Comparison of ENCODE assay signal across 8 cellular contexts in genomic region chr5:141475625-141476131, GRCh38. TPM values are rescaled to one million over a fixed set of nuclear protein-coding genes. Genes with fewer than 3 reads are reported as not detected.
DNase-seq lines count a peak whose midpoint lies in the region; ATAC-seq, FAIRE-seq and TF ChIP-seq lines count a peak whose summit lies in the region.

PCDHGC3 (plus strand) TSS chr5:141475966; CDS start chr5:141476117, 151 bp downstream.

- WGBS in pancreas, 2 donors, result 0% methylated on average over 28 of the region's 28 CpGs

- peak; percentile 87 for FAIRE-seq in pancreas (lab: Jason Lieb, UNC)

- intact Hi-C loops in Panc1 (cut with micrococcal nuclease; ENCODE audit: unreplicated experiment) (loop anchor here (2.0 kb wide), 1 partner anchor 49 kb away; no protein-coding TSS in a partner anchor), left ventricle myocardium inferior (cut with micrococcal nuclease) (no loop called here), pancreas (cut with DNase I) (no loop called here)

- DNase-seq in ELR (ENCODE audit: low read depth) (peak; percentile 97), HuH-7.5 (ENCODE audit: low spot score) (peak; percentile 93), Panc1 (ENCODE audit: low read depth, low spot score) (peak; percentile 74), left ventricle myocardium inferior (peak; percentile 92), pancreas (peak; percentile 85 to 94 (median 90)), NCI-H187 (lab: John Stamatoyannopoulos, UW) (no peak)

- H3K27ac ChIP-seq in Panc1 (ENCODE audit: low read length), result peak within 1 kb of the TSS; percentile 89
- H3K27ac ChIP-seq in angular gyrus (ENCODE audit: low read depth, low read length), result peak within 1 kb of the TSS; percentile 82
- H3K27ac ChIP-seq in left ventricle myocardium inferior (replicated peaks), result peak within 1 kb of the TSS; percentile 91
- H3K27ac ChIP-seq in pancreas, result peak within 1 kb of the TSS in 3 of 4 donors; percentile 69 to 85 (median 83)

- POLR2A ChIA-PET in Panc1 (lab: Charles Lee), result interaction anchor here (1.2 kb wide), 1 partner anchor 17 kb away, joined by 4 read pairs; no protein-coding TSS in a partner anchor

- no TSS peak for BruUV-seq in Panc1 (replicated peaks; lab: Mats Ljungman, UMichigan)

- TF ChIP-seq CTCF in Panc1 (IDR thresholded peaks at IDR 0.05), result peak; percentile 65
- peak; percentile 47 for TF ChIP-seq CTCF in left ventricle myocardium inferior (IDR thresholded peaks at IDR 0.05; ENCODE audit: borderline replicate concordance)
- no peak for TF ChIP-seq CTCF in pancreas (IDR thresholded peaks at IDR 0.05)

- peaks cover 12% of the 10 kb centered on the region for H3K4me1 ChIP-seq in Panc1 (ENCODE audit: control insufficient read depth, insufficient read depth, low read length)
- H3K4me1 ChIP-seq in left ventricle myocardium inferior, result peaks cover 52% of the 10 kb centered on the region
- H3K4me1 ChIP-seq in pancreas, result peaks cover 0 to 21% (median 0%) of the 10 kb centered on the region in 3 donors

- no peaks in the 10 kb centered on the region for H3K36me3 ChIP-seq in Panc1 (ENCODE audit: control insufficient read depth, insufficient read depth, low read length)
- no peaks in the 10 kb centered on the region for H3K36me3 ChIP-seq in left ventricle myocardium inferior
- H3K36me3 ChIP-seq in pancreas, result no peaks in the 10 kb centered on the region

- ATAC-seq in GM21717 (IDR thresholded peaks at IDR 0.05; ENCODE audit: unreplicated experiment), result peak; percentile 99
- ATAC-seq in Panc1, result peak; percentile 99
- peak; percentile 97 to 99 (median 97) for ATAC-seq in pancreas

- H3K4me3 ChIP-seq in Panc1 (ENCODE audit: low read depth in 2 of 2, low read length in 2 of 2), result peak within 1 kb of the TSS; percentile 90 to 93
- H3K4me3 ChIP-seq in left ventricle myocardium inferior, result peak within 1 kb of the TSS; percentile 73
- H3K4me3 ChIP-seq in pancreas, result peak within 1 kb of the TSS; percentile 15 to 55 (median 45)

- H3K27me3 ChIP-seq in Panc1 (ENCODE audit: control insufficient read depth, insufficient read depth, low read length) (no peaks in the 10 kb centered on the region), left ventricle myocardium inferior (ENCODE audit: low read depth) (no peaks in the 10 kb centered on the region), pancreas (no peaks in the 10 kb centered on the region)

- in situ Hi-C loops in Panc1 (cut with HindIII; ENCODE audit: low pct_unique_long_range_greater_than_20kb, low sequenced_read_pairs), result no loop called here

- CTCF ChIA-PET in Panc1 (lab: Charles Lee), result interaction anchor here (0.5 to 1.8 kb wide), 11 partner anchors 9 to 323 kb away, joined by 3 to 12 read pairs (median 5); partner anchors contain the start of genes PCDHGA10 and PCDHGB7

- no peaks in the 10 kb centered on the region for H3K9me3 ChIP-seq in Panc1 (ENCODE audit: control insufficient read depth, insufficient read depth, low read depth, low read length)
- H3K9me3 ChIP-seq in left ventricle myocardium inferior (replicated peaks), result no peaks in the 10 kb centered on the region
- no peaks in the 10 kb centered on the region for H3K9me3 ChIP-seq in pancreas

RNA-seq across cellular contexts. Expression of gene PCDHGC3, which starts in this region (rescaled TPM):
- total RNA-seq in Panc1 (2021; ENCODE audit: unreplicated experiment) (54.1 TPM), left ventricle myocardium inferior (15.6 TPM), pancreas (10 to 100 TPM in 5 of 6 donors, 1 to 10 TPM in 1; 9.1 to 25.3 (median 16.7) TPM)
- 56.9 TPM for polyA plus RNA-seq in Panc1 (2012; ENCODE audit: insufficient read length)
- polyA plus RNA-seq in pancreas, result 10 to 100 TPM; 20.0 to 23.1 TPM

Comparison
In these comparisons a context has a peak if more than half of its experiments do, and no peak if none do; other contexts are left out.
1. DNase-seq: peak in ELR (single experiment), HuH-7.5 (single experiment), Panc1 (single experiment), left ventricle myocardium inferior (single experiment) and pancreas (6 of 6); none in NCI-H187 (0 of 2).
2. CTCF ChIP-seq: peak in Panc1 (single experiment) and left ventricle myocardium inferior (single experiment); none in pancreas (0 of 4).
3. Peak in every context shown above with its lines, with median percentiles within 50 percentile points of each other: ATAC-seq, H3K27ac ChIP-seq and H3K4me3 ChIP-seq.